Comparison of ENCODE assay signal across 11 cellular contexts in genomic region chr13:39688699-39689405, GRCh38. TPM values are rescaled to one million over a fixed set of nuclear protein-coding genes. Genes with fewer than 3 reads are reported as not detected.
DNase-seq lines count a peak whose midpoint lies in the region; ATAC-seq lines count a peak whose summit lies in the region.
"Had no signal": no experiment of that assay in that cellular context is flagged by ENCODE, and none has a peak within 500 bp of the region (broad histone marks: within the 10 kb centered on the region; RNA-seq: fewer than 3 reads in every experiment).

No MANE protein-coding gene starts in this region.

- peak overlapping the region; percentile 95 for H3K27ac Mint-ChIP-seq in activated naive CD8-positive, alpha-beta T cell treated with anti-CD3 and anti-CD28 coated beads, Interleukin-2, amount 50 U/mL, for 24 hours

- in situ Hi-C loops in G401 (cut with HindIII; ENCODE audit: low sequenced_read_pairs) = no loop called here

- H3K9me3 Mint-ChIP-seq in activated naive CD8-positive, alpha-beta T cell treated with anti-CD3 and anti-CD28 coated beads, Interleukin-2, amount 50 U/mL, for 24 hours = no peaks in the 10 kb centered on the region

- H3K36me3 Mint-ChIP-seq in activated naive CD8-positive, alpha-beta T cell treated with anti-CD3 and anti-CD28 coated beads, Interleukin-2, amount 50 U/mL, for 24 hours (ENCODE audit: low read depth) = peaks cover 15% of the 10 kb centered on the region

- peak overlapping the region; percentile 53 for H3K4me3 Mint-ChIP-seq in activated naive CD8-positive, alpha-beta T cell treated with anti-CD3 and anti-CD28 coated beads, Interleukin-2, amount 50 U/mL, for 24 hours

- ATAC-seq in GM19397 (IDR thresholded peaks at IDR 0.05; ENCODE audit: unreplicated experiment) (peak; percentile 73), HG03139 (IDR thresholded peaks at IDR 0.05; ENCODE audit: unreplicated experiment) (peak; percentile 60)
- peak; percentile 98 for ATAC-seq in activated naive CD8-positive, alpha-beta T cell treated with anti-CD3 and anti-CD28 coated beads, Interleukin-2, amount 50 U/mL, for 24 hours

- H3K27me3 Mint-ChIP-seq in activated naive CD8-positive, alpha-beta T cell treated with anti-CD3 and anti-CD28 coated beads, Interleukin-2, amount 50 U/mL, for 24 hours = no peaks in the 10 kb centered on the region

- H3K4me1 Mint-ChIP-seq in activated naive CD8-positive, alpha-beta T cell treated with anti-CD3 and anti-CD28 coated beads, Interleukin-2, amount 50 U/mL, for 24 hours = peaks cover 22% of the 10 kb centered on the region

- DNase-seq in EH (ENCODE audit: low read depth) (peak; percentile 65), G401 (ENCODE audit: low spot score) (no peak), NOMO-1 treated with DMSO at 0.1 percent for 48 hours (lab: John Stamatoyannopoulos, UW; ENCODE audit: unreplicated experiment) (no peak), SW480 (ENCODE audit: low spot score) (no peak), NCI-H524 treated with DMSO at 0.1 percent for 48 hours (lab: John Stamatoyannopoulos, UW) (no peak)
- DNase-seq in activated naive CD8-positive, alpha-beta T cell treated with anti-CD3 and anti-CD28 coated beads, Interleukin-2, amount 50 U/mL, for 24 hours = no peak
- DNase-seq: DND-41, KG1, ovary had no signal

RNA-seq across cellular contexts. Expression of gene COG6, which starts 33.4 kb away (rescaled TPM):
- total RNA-seq in G401 (2014; rRNA removed; shearing (Covaris generic)) = 20.6 and 27.3 TPM in 2 replicates
